8 cellular contexts compared by ENCODE assay signal in the genomic region with DNA sequence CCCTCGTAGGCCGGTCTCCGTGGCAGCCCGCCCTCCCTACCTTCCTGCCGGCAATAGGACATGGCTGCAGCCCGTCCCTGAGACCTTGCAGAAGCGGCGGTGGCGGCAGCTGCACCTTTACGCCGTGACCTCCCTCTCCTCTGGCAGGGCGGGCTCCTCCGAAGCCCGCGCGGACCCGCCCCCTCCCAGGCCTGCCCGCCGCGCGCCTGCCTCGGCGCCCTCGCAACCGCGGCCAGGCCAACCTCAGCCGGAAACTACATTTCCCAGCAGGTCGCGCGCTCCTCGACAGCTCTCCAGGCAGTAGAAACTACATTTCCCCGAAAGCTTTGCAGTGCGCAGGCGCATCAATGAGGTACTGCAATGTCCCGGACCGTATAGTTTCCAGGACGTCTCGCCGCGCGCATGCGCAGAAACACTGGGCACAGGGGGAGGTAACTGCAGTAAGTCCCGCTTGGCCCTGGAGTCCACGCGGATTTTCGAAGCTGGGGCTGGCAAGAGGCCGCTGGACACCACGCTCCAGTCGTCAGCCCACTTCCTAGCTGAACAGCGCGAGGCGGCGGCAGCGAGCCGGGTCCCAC. TPM values are rescaled to one million over a fixed set of nuclear protein-coding genes. Genes with fewer than 3 reads are reported as not detected.
DNase-seq lines count a peak whose midpoint lies in the region; ATAC-seq and TF ChIP-seq lines count a peak whose summit lies in the region.

A gene (minus strand): TSS at position 256 of the 578 bp plus-strand sequence. CDS start 194 bp downstream, at position 62.
A gene with protein sequence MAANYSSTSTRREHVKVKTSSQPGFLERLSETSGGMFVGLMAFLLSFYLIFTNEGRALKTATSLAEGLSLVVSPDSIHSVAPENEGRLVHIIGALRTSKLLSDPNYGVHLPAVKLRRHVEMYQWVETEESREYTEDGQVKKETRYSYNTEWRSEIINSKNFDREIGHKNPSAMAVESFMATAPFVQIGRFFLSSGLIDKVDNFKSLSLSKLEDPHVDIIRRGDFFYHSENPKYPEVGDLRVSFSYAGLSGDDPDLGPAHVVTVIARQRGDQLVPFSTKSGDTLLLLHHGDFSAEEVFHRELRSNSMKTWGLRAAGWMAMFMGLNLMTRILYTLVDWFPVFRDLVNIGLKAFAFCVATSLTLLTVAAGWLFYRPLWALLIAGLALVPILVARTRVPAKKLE (plus strand): TSS at position 438 of the 578 bp plus-strand sequence. CDS start 142 bp downstream, outside the sequence.

- peak; percentile 88 for ATAC-seq in GM18870 (IDR thresholded peaks at IDR 0.05; ENCODE audit: unreplicated experiment)
- peak; percentile 91 for ATAC-seq in HG03135 (IDR thresholded peaks at IDR 0.05; ENCODE audit: unreplicated experiment)

- H3K4me1 ChIP-seq in ACC112 (ENCODE audit: control insufficient read depth, insufficient read depth, low read length, unreplicated experiment), result peaks cover 25% of the 10 kb centered on the region
- peaks cover 27% of the 10 kb centered on the region for H3K4me1 ChIP-seq in mammary epithelial cell (ENCODE audit: insufficient read depth, low read length)
- peaks cover 16% of the 10 kb centered on the region for H3K4me1 ChIP-seq in smooth muscle cell (ENCODE audit: low read depth)

- TF ChIP-seq CTCF in WERI-Rb-1 (IDR thresholded peaks at IDR 0.05; ENCODE audit: low read depth, low read length), result no peak
- TF ChIP-seq CTCF in mammary epithelial cell (conservative IDR thresholded peaks at IDR 0.05 in 1 of 2, IDR thresholded peaks at IDR 0.05 in 1 of 2; ENCODE audit: extremely low read depth in 1 of 2, insufficient read depth in 1 of 2, low read depth in 1 of 2, low read length in 2 of 2), result no peak
- no peak for TF ChIP-seq CTCF in smooth muscle cell (IDR thresholded peaks at IDR 0.05; ENCODE audit: borderline replicate concordance, insufficient read depth, poor library complexity, severe bottlenecking)

- in situ Hi-C loops in mammary epithelial cell (cut with MboI; ENCODE audit: low sequenced_read_pairs in 2 of 2), result loop anchor here in 1 of 2 donors (5.0 kb wide), 1 partner anchor 227 kb away; no protein-coding TSS in a partner anchor

- H3K9me3 ChIP-seq in WERI-Rb-1 (ENCODE audit: severe bottlenecking) (no peaks in the 10 kb centered on the region), mammary epithelial cell (replicated peaks; ENCODE audit: insufficient read depth, low read length) (no peaks in the 10 kb centered on the region), smooth muscle cell (replicated peaks; ENCODE audit: low read depth) (no peaks in the 10 kb centered on the region)

- DNase-seq in NCI-H2196 treated with DMSO at 0.1 percent for 48 hours (lab: John Stamatoyannopoulos, UW; ENCODE audit: unreplicated experiment), result peak; percentile 88
- peak; percentile 99 for DNase-seq in WERI-Rb-1
- peak; percentile 98 for DNase-seq in mammary epithelial cell
- DNase-seq in iPS-NIHi11 (ENCODE audit: low spot score), result peak; percentile 99
- DNase-seq in smooth muscle cell (lab: John Stamatoyannopoulos, UW; ENCODE audit: unreplicated experiment), result peak; percentile 85

- H3K27me3 ChIP-seq in ACC112 (ENCODE audit: insufficient read depth, low read length), result no peaks in the 10 kb centered on the region
- no peaks in the 10 kb centered on the region for H3K27me3 ChIP-seq in WERI-Rb-1 (ENCODE audit: insufficient read depth, low read depth, severe bottlenecking)
- no peaks in the 10 kb centered on the region for H3K27me3 ChIP-seq in mammary epithelial cell (ENCODE audit: insufficient read depth, low read length)
- H3K27me3 ChIP-seq in smooth muscle cell (ENCODE audit: low read depth), result no peaks in the 10 kb centered on the region

- H2AFZ ChIP-seq in ACC112 (ENCODE audit: low read length, unreplicated experiment), result peak within 1 kb of the TSS; percentile 51
- peak within 1 kb of the TSS; percentile 84 for H2AFZ ChIP-seq in mammary epithelial cell (ENCODE audit: low read depth, low read length)
- peak within 1 kb of the TSS; percentile 96 for H2AFZ ChIP-seq in smooth muscle cell (ENCODE audit: low read depth)

- H3K27ac ChIP-seq in ACC112 (ENCODE audit: low read depth, low read length), result peak within 1 kb of the TSS; percentile 80
- peak within 1 kb of the TSS; percentile 79 for H3K27ac ChIP-seq in WERI-Rb-1
- H3K27ac ChIP-seq in mammary epithelial cell (ENCODE audit: insufficient read depth, low read depth, low read length), result peak within 1 kb of the TSS; percentile 91
- H3K27ac ChIP-seq in smooth muscle cell (ENCODE audit: low read depth), result peak within 1 kb of the TSS; percentile 85

- dilution Hi-C loops in mammary epithelial cell (cut with HindIII; ENCODE audit: low sequenced_read_pairs), result no loop called here

- CTCF ChIA-PET in mammary epithelial cell (lab: Charles Lee; ENCODE audit: low non-redundant PET), result no interaction called here

- H3F3A ChIP-seq in smooth muscle cell (ENCODE audit: low read depth), result peaks cover 7% of the 10 kb centered on the region

- H3K4me2 ChIP-seq in mammary epithelial cell (ENCODE audit: insufficient read depth, low read depth, low read length) (peak within 1 kb of the TSS; percentile 92), smooth muscle cell (peak within 1 kb of the TSS; percentile 97)

- H3K79me2 ChIP-seq in ACC112 (ENCODE audit: control insufficient read depth, insufficient read depth, low read length, unreplicated experiment) (peaks cover 74% of the 10 kb centered on the region), mammary epithelial cell (ENCODE audit: insufficient read depth, low read length) (peaks cover 86% of the 10 kb centered on the region), smooth muscle cell (ENCODE audit: low read depth) (peaks cover 45% of the 10 kb centered on the region)

- H3K36me3 ChIP-seq in ACC112 (ENCODE audit: insufficient read depth, low read length) (peaks cover 12% of the 10 kb centered on the region), WERI-Rb-1 (peaks cover 34% of the 10 kb centered on the region), mammary epithelial cell (ENCODE audit: insufficient read depth, low read length) (peaks cover 26% of the 10 kb centered on the region), smooth muscle cell (ENCODE audit: low read depth) (peaks cover 3% of the 10 kb centered on the region)

- H3K4me3 ChIP-seq in ACC112 (ENCODE audit: low read depth, low read length), result peak within 1 kb of the TSS; percentile 95
- H3K4me3 ChIP-seq in WERI-Rb-1 (ENCODE audit: low read depth, low read length), result peak within 1 kb of the TSS; percentile 63
- peak within 1 kb of the TSS; percentile 79 to 98 (median 79) for H3K4me3 ChIP-seq in mammary epithelial cell (replicated peaks in 1 of 3; ENCODE audit: insufficient read depth in 1 of 3, low read depth in 2 of 3, low read length in 3 of 3)
- peak within 1 kb of the TSS; percentile 82 for H3K4me3 ChIP-seq in smooth muscle cell

- BruUV-seq in mammary epithelial cell (replicated peaks; lab: Mats Ljungman, UMichigan), result no TSS peak

- WGBS in mammary epithelial cell (ENCODE audit: low coverage, missing lambda C conversion rate), result 0% methylated on average over 13 of the region's 55 CpGs
- WGBS in smooth muscle cell (ENCODE audit: low lambda C conversion rate), result under 1% methylated on average over 50 of the region's 55 CpGs

- intact Hi-C loops in mammary epithelial cell (cut with micrococcal nuclease), result loop anchor here (1.0 to 10.0 kb wide), 6 partner anchors 20 to 470 kb away; a partner anchor contains a TSS

- H3K9ac ChIP-seq in mammary epithelial cell (ENCODE audit: insufficient read depth, low read length) (peak within 1 kb of the TSS; percentile 93), smooth muscle cell (ENCODE audit: low read depth) (peak within 1 kb of the TSS; percentile 87)

- H4K20me1 ChIP-seq in mammary epithelial cell (ENCODE audit: insufficient read depth, low read length) (no peaks in the 10 kb centered on the region), smooth muscle cell (ENCODE audit: low read depth) (peaks cover 38% of the 10 kb centered on the region)

RNA-seq across cellular contexts. Expression of the first gene that starts in this region (rescaled TPM):
- total RNA-seq in mammary epithelial cell (10 to 100 TPM in 1 of 2 donors, 1 to 10 TPM in 1; 7.2 to 22.9 TPM), smooth muscle cell (8.7 and 11.2 TPM in 2 replicates)
- polyA plus RNA-seq in mammary epithelial cell (22.9 TPM), smooth muscle cell (9.5 and 12.0 TPM in 2 replicates)
- polyA minus RNA-seq in mammary epithelial cell, result 13.1 TPM

RNA-seq across cellular contexts. Expression of the second gene that starts in this region (rescaled TPM):
- total RNA-seq in mammary epithelial cell (100 to 1,000 TPM in 1 of 2 donors, 10 to 100 TPM in 1; 85.2 to 143 TPM), smooth muscle cell (76.8 and 81.1 TPM in 2 replicates)
- polyA plus RNA-seq in mammary epithelial cell (91.5 TPM), smooth muscle cell (59.0 and 60.1 TPM in 2 replicates)
- polyA minus RNA-seq in mammary epithelial cell, result 127 TPM

Comparison
In these comparisons a context has a peak if more than half of its experiments do, and no peak if none do; other contexts are left out.
1. Peak in every context shown above with its lines: DNase-seq, ATAC-seq, H3K4me3 ChIP-seq and H3K27ac ChIP-seq.